Comparison of ENCODE assay signal across 8 cellular contexts in genomic region chr11:9663699-9664275, GRCh38. TPM values are rescaled to one million over a fixed set of nuclear protein-coding genes. Genes with fewer than 3 reads are reported as not detected.
A peak's percentile ranks its signal among the peaks of the same experiment; 100 is the strongest.
DNase-seq lines count a peak whose midpoint lies in the region; ATAC-seq and TF ChIP-seq lines count a peak whose summit lies in the region.

SWAP70 (plus strand) TSS chr11:9664077; CDS start chr11:9664180, 103 bp downstream.

- DNase-seq in AG10803 (ENCODE audit: low read depth) (peak; percentile 95), NCI-H69 (lab: John Stamatoyannopoulos, UW) (peak; percentile 84), mesenteric fat pad (ENCODE audit: low spot score) (peak; percentile 98)
- peak; percentile 51 to 57 for DNase-seq in activated CD8-positive, alpha-beta memory T cell treated with anti-CD3 and anti-CD28 coated beads for 4 hours (ENCODE audit: low read depth in 2 of 2)
- peak; percentile 58 for DNase-seq in stimulated activated CD8-positive, alpha-beta memory T cell treated with anti-CD3 and anti-CD28 coated beads, Interleukin-15, amount 100 ng/mL, for 1 hour (ENCODE audit: low read depth)

- no peaks in the 10 kb centered on the region for H3K4me1 ChIP-seq in endocrine pancreas (ENCODE audit: control insufficient read depth, insufficient read depth, low read length)

- H3K27me3 ChIP-seq in endocrine pancreas (ENCODE audit: control insufficient read depth, insufficient read depth, low read length), result no peaks in the 10 kb centered on the region

- ATAC-seq in GM18909 (IDR thresholded peaks at IDR 0.05; ENCODE audit: poor library complexity, unreplicated experiment) (peak; percentile 88), HG03139 (IDR thresholded peaks at IDR 0.05; ENCODE audit: unreplicated experiment) (peak; percentile 79)

- TF ChIP-seq CTCF in AG10803 (conservative IDR thresholded peaks at IDR 0.05; ENCODE audit: low read length), result peak; percentile 56

- H3K9ac ChIP-seq in endocrine pancreas (ENCODE audit: control insufficient read depth, insufficient read depth, low read length), result peak within 1 kb of the TSS; percentile 82

- no peaks in the 10 kb centered on the region for H3K9me3 ChIP-seq in endocrine pancreas (ENCODE audit: control insufficient read depth, low read length)

- no peaks in the 10 kb centered on the region for H3K36me3 ChIP-seq in endocrine pancreas (ENCODE audit: control insufficient read depth, insufficient read depth, low read length)

- peak within 1 kb of the TSS; percentile 96 for H3K4me3 ChIP-seq in AG10803 (ENCODE audit: low read length)
- H3K4me3 ChIP-seq in endocrine pancreas (ENCODE audit: control insufficient read depth, insufficient read depth, low read length), result peak within 1 kb of the TSS; percentile 62

RNA-seq across cellular contexts. Expression of gene SWAP70, which starts in this region (rescaled TPM):
- 81.9 TPM for total RNA-seq in mesenteric fat pad

Comparison
In these comparisons a context has a peak if more than half of its experiments do, and no peak if none do; other contexts are left out.
1. Peak in every context shown above with its lines: DNase-seq, ATAC-seq and H3K4me3 ChIP-seq.